In genomic region chr16:46629331-46629843, GRCh38 we compare ENCODE assay signal across 8 cellular contexts. TPM values are rescaled to one million over a fixed set of nuclear protein-coding genes. Genes with fewer than 3 reads are reported as not detected.
A peak's percentile ranks its signal among the peaks of the same experiment; 100 is the strongest.
DNase-seq lines count a peak whose midpoint lies in the region; ATAC-seq and TF ChIP-seq lines count a peak whose summit lies in the region.

No MANE protein-coding gene starts in this region.

- no peak for ATAC-seq in activated naive CD8-positive, alpha-beta T cell treated with anti-CD3 and anti-CD28 coated beads, Interleukin-2, amount 10 ng/mL, durations not matched to agents 7 days and 5 days (ENCODE audit: low read depth)
- ATAC-seq in activated naive CD8-positive, alpha-beta T cell treated with anti-CD3 and anti-CD28 coated beads, Interleukin-2, amount 50 U/mL, for 24 hours, result no peak
- ATAC-seq in GM19351 (IDR thresholded peaks at IDR 0.05; ENCODE audit: unreplicated experiment) (no peak), HG03280 (IDR thresholded peaks at IDR 0.05; ENCODE audit: unreplicated experiment) (no peak)

- no peak for DNase-seq in activated naive CD8-positive, alpha-beta T cell treated with anti-CD3 and anti-CD28 coated beads, Interleukin-2, amount 10 ng/mL, durations not matched to agents 7 days and 5 days
- DNase-seq in activated naive CD8-positive, alpha-beta T cell treated with anti-CD3 and anti-CD28 coated beads, Interleukin-2, amount 50 U/mL, for 24 hours, result no peak
- DNase-seq in RPMI7951 (ENCODE audit: low read depth) (peak; percentile 74), fibroblast of mammary gland (ENCODE audit: low read depth) (peak; percentile 77), stromal cell of bone marrow (ENCODE audit: low read depth) (peak; percentile 56)
- no peak for DNase-seq in effector CD8-positive, alpha-beta T cell (lab: John Stamatoyannopoulos, UW)

- TF ChIP-seq CTCF in fibroblast of mammary gland (conservative IDR thresholded peaks at IDR 0.05; ENCODE audit: control insufficient read depth, insufficient read depth, low read depth, low read length), result peak; percentile 60

- H3K27ac Mint-ChIP-seq in activated naive CD8-positive, alpha-beta T cell treated with anti-CD3 and anti-CD28 coated beads, Interleukin-2, amount 10 ng/mL, durations not matched to agents 7 days and 5 days, result peak overlapping the region; percentile 1
- H3K27ac Mint-ChIP-seq in activated naive CD8-positive, alpha-beta T cell treated with anti-CD3 and anti-CD28 coated beads, Interleukin-2, amount 50 U/mL, for 24 hours, result no peak overlapping the region

- POLR2A ChIA-PET in activated naive CD8-positive, alpha-beta T cell treated with anti-CD3 and anti-CD28 coated beads, Interleukin-2, amount 10 ng/mL, durations not matched to agents 7 days and 5 days (lab: Charles Lee), result interaction anchor here (1.5 kb wide), 1 partner anchor 8 kb away, joined by 6 read pairs; the partner anchor contains the start of gene SHCBP1

- no peak overlapping the region for H3K4me3 Mint-ChIP-seq in activated naive CD8-positive, alpha-beta T cell treated with anti-CD3 and anti-CD28 coated beads, Interleukin-2, amount 10 ng/mL, durations not matched to agents 7 days and 5 days
- H3K4me3 Mint-ChIP-seq in activated naive CD8-positive, alpha-beta T cell treated with anti-CD3 and anti-CD28 coated beads, Interleukin-2, amount 50 U/mL, for 24 hours, result no peak overlapping the region

- H3K9me3 Mint-ChIP-seq in activated naive CD8-positive, alpha-beta T cell treated with anti-CD3 and anti-CD28 coated beads, Interleukin-2, amount 10 ng/mL, durations not matched to agents 7 days and 5 days, result no peaks in the 10 kb centered on the region
- H3K9me3 Mint-ChIP-seq in activated naive CD8-positive, alpha-beta T cell treated with anti-CD3 and anti-CD28 coated beads, Interleukin-2, amount 50 U/mL, for 24 hours, result no peaks in the 10 kb centered on the region

- H3K36me3 Mint-ChIP-seq in activated naive CD8-positive, alpha-beta T cell treated with anti-CD3 and anti-CD28 coated beads, Interleukin-2, amount 10 ng/mL, durations not matched to agents 7 days and 5 days, result no peaks in the 10 kb centered on the region
- no peaks in the 10 kb centered on the region for H3K36me3 Mint-ChIP-seq in activated naive CD8-positive, alpha-beta T cell treated with anti-CD3 and anti-CD28 coated beads, Interleukin-2, amount 50 U/mL, for 24 hours (ENCODE audit: low read depth)

- H3K4me3 ChIP-seq in fibroblast of mammary gland (ENCODE audit: control insufficient read depth, low read depth, low read length), result no peak overlapping the region

- H3K27me3 Mint-ChIP-seq in activated naive CD8-positive, alpha-beta T cell treated with anti-CD3 and anti-CD28 coated beads, Interleukin-2, amount 10 ng/mL, durations not matched to agents 7 days and 5 days, result no peaks in the 10 kb centered on the region
- H3K27me3 Mint-ChIP-seq in activated naive CD8-positive, alpha-beta T cell treated with anti-CD3 and anti-CD28 coated beads, Interleukin-2, amount 50 U/mL, for 24 hours, result peaks cover 2% of the 10 kb centered on the region

- no peaks in the 10 kb centered on the region for H3K4me1 Mint-ChIP-seq in activated naive CD8-positive, alpha-beta T cell treated with anti-CD3 and anti-CD28 coated beads, Interleukin-2, amount 10 ng/mL, durations not matched to agents 7 days and 5 days
- H3K4me1 Mint-ChIP-seq in activated naive CD8-positive, alpha-beta T cell treated with anti-CD3 and anti-CD28 coated beads, Interleukin-2, amount 50 U/mL, for 24 hours, result no peaks in the 10 kb centered on the region

RNA-seq across cellular contexts. Expression of gene SHCBP1, which starts 8.2 kb away (rescaled TPM):
- 10 to 100 TPM; 29.2 to 33.0 TPM for total RNA-seq in activated naive CD8-positive, alpha-beta T cell treated with anti-CD3 and anti-CD28 coated beads, Interleukin-2, amount 10 ng/mL, durations not matched to agents 7 days and 5 days
- total RNA-seq in RPMI7951 (2014; rRNA removed; shearing (Covaris generic)), result 56.6 and 61.0 TPM in 2 replicates

RNA-seq across cellular contexts. Expression of gene VPS35, which starts 59.6 kb away (rescaled TPM):
- total RNA-seq in activated naive CD8-positive, alpha-beta T cell treated with anti-CD3 and anti-CD28 coated beads, Interleukin-2, amount 10 ng/mL, durations not matched to agents 7 days and 5 days, result 10 to 100 TPM; 74.7 to 75.7 TPM
- 123 and 159 TPM in 2 replicates for total RNA-seq in RPMI7951 (2014; rRNA removed; shearing (Covaris generic))

Comparison
In these comparisons a context has a peak if more than half of its experiments do, and no peak if none do; other contexts are left out.
1. DNase-seq: peak in RPMI7951 (single experiment), fibroblast of mammary gland (single experiment) and stromal cell of bone marrow (single experiment); none in activated naive CD8-positive, alpha-beta T cell treated with anti-CD3 and anti-CD28 coated beads, Interleukin-2, amount 10 ng/mL, durations not matched to agents 7 days and 5 days (single experiment), activated naive CD8-positive, alpha-beta T cell treated with anti-CD3 and anti-CD28 coated beads, Interleukin-2, amount 50 U/mL, for 24 hours (single experiment) and effector CD8-positive, alpha-beta T cell (single experiment).